1 cellular context compared by ENCODE assay signal in genomic region chr9:137550958-137551655, GRCh38.
TF ChIP-seq lines count a peak whose summit lies in the region.

No MANE protein-coding gene starts in this region.

TF ChIP-seq in K562, 482 proteins besides CTCF, POLR2A, EP300 and RAD21 (continued from another document):
- no peak for TF ChIP-seq DDX20 (tag; IDR thresholded peaks at IDR 0.05; ENCODE audit: low read depth)
- TF ChIP-seq BHLHE40 (IDR thresholded peaks at IDR 0.05; ENCODE audit: low read length): peak; percentile 21; the same call in 1 of the 2 replicates
- no peak for TF ChIP-seq ZKSCAN3 (CRISPR knock-in tag; IDR thresholded peaks at IDR 0.05)
- no peak for TF ChIP-seq SETDB1 (IDR thresholded peaks at IDR 0.05; ENCODE audit: low read length)
- no peak for TF ChIP-seq TAF9B (IDR thresholded peaks at IDR 0.05; ENCODE audit: partially characterized antibody)
- TF ChIP-seq SREBF1 (IDR thresholded peaks at IDR 0.05; ENCODE audit: borderline replicate concordance, low read depth, low read length): no peak
- TF ChIP-seq HMGN3 (IDR thresholded peaks at IDR 0.05; ENCODE audit: borderline replicate concordance, extremely low read depth, insufficient read length, low read depth, low read length): peak; percentile 47
- TF ChIP-seq TFAP4 (CRISPR knock-in tag; IDR thresholded peaks at IDR 0.05; ENCODE audit: borderline replicate concordance): peak; percentile 62; the same call in 1 of the 2 replicates
- TF ChIP-seq NONO (IDR thresholded peaks at IDR 0.05; ENCODE audit: low read depth in 2 of 2, low read length in 1 of 2): peak in 1 of 2 experiments; percentile 55; a peak in 1 of 4 replicates
- TF ChIP-seq ZNF551 (CRISPR knock-in tag; IDR thresholded peaks at IDR 0.05): no peak
- peak; percentile 68 for TF ChIP-seq SMC3 (conservative IDR thresholded peaks at IDR 0.05; ENCODE audit: insufficient read depth, low read depth, low read length)
- peak; percentile 89 for TF ChIP-seq ZBTB7A (IDR thresholded peaks at IDR 0.05; ENCODE audit: borderline replicate concordance, control insufficient read depth, low read depth, low read length)
- TF ChIP-seq CXXC5 (CRISPR knock-in tag; IDR thresholded peaks at IDR 0.05): peak; percentile 67
- TF ChIP-seq GABPB1 (CRISPR knock-in tag; IDR thresholded peaks at IDR 0.05): peak; percentile 50; the same call in 1 of the 2 replicates
- peak; percentile 72 for TF ChIP-seq RB1 (IDR thresholded peaks at IDR 0.05; ENCODE audit: low read depth)
- TF ChIP-seq ZNF584 (CRISPR knock-in tag; IDR thresholded peaks at IDR 0.05; ENCODE audit: low read depth): no peak
